8 cellular contexts compared by ENCODE assay signal in genomic region chr4:87006531-87007344, GRCh38.
DNase-seq lines count a peak whose midpoint lies in the region; TF ChIP-seq lines count a peak whose summit lies in the region.

No MANE protein-coding gene starts in this region.

- peak overlapping the region; percentile 98 for H3K27ac Mint-ChIP-seq in nephron progenitor cell
- H3K27ac Mint-ChIP-seq in stimulated activated naive CD8-positive, alpha-beta T cell treated with anti-CD3 and anti-CD28 coated beads, Interleukin-15, Interleukin-2, amounts not matched to agents 100 ng/mL and 50 ng/mL, for 24 hours, result peak overlapping the region; percentile 97

- peak overlapping the region; percentile 97 for H3K4me3 Mint-ChIP-seq in nephron progenitor cell
- peak overlapping the region; percentile 99 for H3K4me3 Mint-ChIP-seq in stimulated activated naive CD8-positive, alpha-beta T cell treated with anti-CD3 and anti-CD28 coated beads, Interleukin-15, Interleukin-2, amounts not matched to agents 100 ng/mL and 50 ng/mL, for 24 hours

- H3K9ac ChIP-seq in ES-I3 (ENCODE audit: low read depth, low read length), result peak overlapping the region; percentile 89

- peak overlapping the region; percentile 91 for H3K4me3 ChIP-seq in LNCaP clone FGC (ENCODE audit: low read depth, low read length)
- peak overlapping the region; percentile 77 for H3K4me3 ChIP-seq in fibroblast of the aortic adventitia (ENCODE audit: low read depth, low read length)

- peaks cover 84% of the 10 kb centered on the region for H3K4me1 Mint-ChIP-seq in nephron progenitor cell
- H3K4me1 Mint-ChIP-seq in stimulated activated naive CD8-positive, alpha-beta T cell treated with anti-CD3 and anti-CD28 coated beads, Interleukin-15, Interleukin-2, amounts not matched to agents 100 ng/mL and 50 ng/mL, for 24 hours (ENCODE audit: low read depth), result peaks cover 57% of the 10 kb centered on the region

- H3K4me1 ChIP-seq in ES-I3 (ENCODE audit: insufficient read depth, low read length), result peaks cover 43% of the 10 kb centered on the region

- H3K9me3 ChIP-seq in ES-I3 (ENCODE audit: control insufficient read depth, insufficient read depth, low read length), result no peaks in the 10 kb centered on the region

- H3K27me3 Mint-ChIP-seq in nephron progenitor cell (ENCODE audit: low read depth, poor library complexity), result no peaks in the 10 kb centered on the region
- no peaks in the 10 kb centered on the region for H3K27me3 Mint-ChIP-seq in stimulated activated naive CD8-positive, alpha-beta T cell treated with anti-CD3 and anti-CD28 coated beads, Interleukin-15, Interleukin-2, amounts not matched to agents 100 ng/mL and 50 ng/mL, for 24 hours

- TF ChIP-seq CTCF in LNCaP clone FGC (IDR thresholded peaks at IDR 0.05; ENCODE audit: control insufficient read depth, extremely low read depth, insufficient read depth) (0 out of 2 replicates have a peak, but pooled peaks have one; percentile 11), fibroblast of the aortic adventitia (IDR thresholded peaks at IDR 0.05; ENCODE audit: insufficient read depth, low read length) (peak; percentile 54), nephron progenitor cell (IDR thresholded peaks at IDR 0.05) (peak; percentile 4)

- no peaks in the 10 kb centered on the region for H3K36me3 ChIP-seq in ES-I3 (ENCODE audit: insufficient read depth, low read length)

- DNase-seq in H4 (ENCODE audit: low spot score), result peak; percentile 87
- DNase-seq in LNCaP clone FGC (ENCODE audit: low read depth), result peak; percentile 86
- peak; percentile 89 for DNase-seq in RPMI8226
- DNase-seq in activated T-helper 9 cell treated with anti-CD3 and anti-CD28 coated beads, Interleukin-2, amount 50 U/mL, for 16 hours (ENCODE audit: low read depth), result peak; percentile 79
- peak; percentile 94 for DNase-seq in fibroblast of the aortic adventitia (ENCODE audit: low read depth)
- DNase-seq in nephron progenitor cell, result peak; percentile 92

- H3K36me3 Mint-ChIP-seq in nephron progenitor cell (ENCODE audit: low read depth), result peaks cover 5% of the 10 kb centered on the region
- H3K36me3 Mint-ChIP-seq in stimulated activated naive CD8-positive, alpha-beta T cell treated with anti-CD3 and anti-CD28 coated beads, Interleukin-15, Interleukin-2, amounts not matched to agents 100 ng/mL and 50 ng/mL, for 24 hours (ENCODE audit: low read depth), result no peaks in the 10 kb centered on the region

- H3K9me3 Mint-ChIP-seq in nephron progenitor cell, result no peaks in the 10 kb centered on the region
- no peaks in the 10 kb centered on the region for H3K9me3 Mint-ChIP-seq in stimulated activated naive CD8-positive, alpha-beta T cell treated with anti-CD3 and anti-CD28 coated beads, Interleukin-15, Interleukin-2, amounts not matched to agents 100 ng/mL and 50 ng/mL, for 24 hours

Comparison
In these comparisons a context has a peak if more than half of its experiments do, and no peak if none do; other contexts are left out.
1. Peak in every context shown above with its lines: DNase-seq and H3K4me3 ChIP-seq.
2. CTCF ChIP-seq: peak in every context shown above with its lines; median percentile 54 in fibroblast of the aortic adventitia; 11 in LNCaP clone FGC; 4 in nephron progenitor cell.